In the genomic region with DNA sequence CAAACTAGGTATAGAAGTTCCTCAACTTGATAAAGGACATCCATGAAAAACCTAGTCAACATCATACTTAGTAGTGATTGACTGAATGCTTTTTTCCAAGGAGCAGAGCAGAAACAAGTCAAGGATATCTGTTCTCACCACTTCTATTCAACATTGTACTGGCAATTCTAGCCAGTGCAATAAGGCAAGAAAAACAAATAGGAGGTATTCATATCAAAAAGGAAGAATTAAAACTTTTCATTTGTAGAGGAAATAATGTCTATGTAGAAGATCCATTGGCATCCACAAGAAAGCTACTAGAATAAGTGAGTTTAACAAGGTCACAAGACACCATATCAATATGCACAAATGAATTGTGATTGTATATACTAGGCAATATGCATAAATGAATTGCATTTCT, we compare ENCODE assay signal across 34 cellular contexts. TPM values are rescaled to one million over a fixed set of nuclear protein-coding genes. Genes with fewer than 3 reads are reported as not detected.
"Had no signal": no experiment of that assay in that cellular context is flagged by ENCODE, and none has a peak within 500 bp of the region (broad histone marks: within the 10 kb centered on the region; RNA-seq: fewer than 3 reads in every experiment).

No MANE protein-coding gene starts in this region.

- H3K4me3 Mint-ChIP-seq: mesothelial cell of epicardium; naive B cell; naive thymus-derived CD8-positive, alpha-beta T cell had no signal

- H3K27ac ChIP-seq: coronary artery, dorsolateral prefrontal cortex, epithelial cell of prostate, esophagus squamous epithelium, gastrocnemius medialis, heart right ventricle, left ventricle myocardium inferior, lower lobe of right lung had no signal

- H3K27me3 ChIP-seq: dorsolateral prefrontal cortex, esophagus squamous epithelium, gastrocnemius medialis, heart right ventricle had no signal

- FAIRE-seq: colon, endometrium, islet of Langerhans, keratinocyte had no signal

- H3K4me1 ChIP-seq: esophagus squamous epithelium, gastrocnemius medialis, left ventricle myocardium inferior, lower lobe of right lung had no signal

- ATAC-seq: esophagus mucosa; gastrocnemius medialis; heart right ventricle; left colon; left lobe of liver; lower lobe of right lung; mucosa of descending colon; naive thymus-derived CD8-positive, alpha-beta T cell had no signal

- DNase-seq: dermis blood vessel endothelial cell; dorsolateral prefrontal cortex; effector CD4-positive, alpha-beta T cell; effector memory CD4-positive, alpha-beta T cell; erythroblast; esophagus squamous epithelium; foreskin fibroblast; foreskin melanocyte; gastrocnemius medialis; glutamatergic neuron; heart right ventricle; hippocampal formation; left colon; left ventricle myocardium inferior; lower lobe of right lung; mesenchymal stem cell; mucosa of descending colon; naive B cell; naive thymus-derived CD8-positive, alpha-beta T cell had no signal

- H3K4me3 ChIP-seq: coronary artery, dorsolateral prefrontal cortex, esophagus squamous epithelium, gastrocnemius medialis, heart right ventricle, left ventricle myocardium inferior, lower lobe of right lung, mucosa of descending colon had no signal

- H3K27ac Mint-ChIP-seq: mesothelial cell of epicardium; naive thymus-derived CD8-positive, alpha-beta T cell had no signal

RNA-seq across cellular contexts. Expression of gene ORM1, which starts 28.2 kb away (rescaled TPM):
- total RNA-seq: dermis blood vessel endothelial cell; glomerular endothelial cell; kidney epithelial cell; left colon; left ventricle myocardium inferior; lower leg skin; lung microvascular endothelial cell; mesothelial cell of epicardium; myocyte; naive thymus-derived CD8-positive, alpha-beta T cell had no signal
- polyA plus RNA-seq: keratinocyte; naive thymus-derived CD8-positive, alpha-beta T cell had no signal

RNA-seq across cellular contexts. Expression of gene ORM2, which starts 35.0 kb away (rescaled TPM):
- total RNA-seq: dermis blood vessel endothelial cell; esophagus squamous epithelium; glomerular endothelial cell; heart right ventricle; kidney epithelial cell; left colon; left ventricle myocardium inferior; lower leg skin; lung microvascular endothelial cell; mesenteric fat pad; mesothelial cell of epicardium; myocyte; naive thymus-derived CD8-positive, alpha-beta T cell had no signal
- polyA plus RNA-seq: keratinocyte; naive thymus-derived CD8-positive, alpha-beta T cell had no signal
